ENCODE assay signal across 8 cellular contexts in the genomic region with DNA sequence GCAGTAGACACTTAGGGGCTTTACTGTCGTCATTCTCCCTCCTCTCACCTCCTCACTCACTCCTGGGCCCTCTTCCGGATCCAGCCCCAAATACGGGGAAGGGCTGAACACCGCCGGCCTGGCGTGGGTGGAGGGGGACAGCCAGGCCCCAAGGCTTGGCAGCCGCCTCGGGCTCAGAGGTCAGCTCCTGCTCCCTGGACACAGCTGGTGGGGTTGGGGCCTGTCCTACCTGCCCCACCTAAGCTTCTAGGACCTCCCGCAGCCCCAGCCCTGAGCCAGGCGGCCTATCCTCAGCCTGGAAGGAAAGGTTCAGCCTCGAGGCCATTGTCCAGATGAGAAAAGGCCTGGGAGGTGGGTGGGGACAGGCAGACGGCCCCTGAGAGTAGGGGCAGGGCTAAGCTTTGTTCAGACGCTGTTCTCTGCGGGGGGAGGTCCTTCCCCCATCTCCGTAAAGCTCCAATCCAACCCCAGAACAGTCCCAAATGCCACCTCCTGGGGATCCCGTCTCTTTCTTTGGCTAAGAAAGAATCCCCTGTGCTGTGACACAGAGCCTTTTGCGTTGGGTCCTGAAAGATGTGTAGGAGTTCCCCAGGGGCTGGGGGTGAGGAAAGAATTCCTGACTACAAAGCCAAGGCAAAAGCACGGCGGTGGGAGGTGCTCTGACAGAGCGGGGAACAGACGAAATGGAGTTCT. TPM values are rescaled to one million over a fixed set of nuclear protein-coding genes. Genes with fewer than 3 reads are reported as not detected.
DNase-seq lines count a peak whose midpoint lies in the region; ATAC-seq and TF ChIP-seq lines count a peak whose summit lies in the region.

No MANE protein-coding gene starts in this region.

- H3K9me3 ChIP-seq in MM.1S (replicated peaks; ENCODE audit: insufficient read depth, low read length) (no peaks in the 10 kb centered on the region), colonic mucosa (no peaks in the 10 kb centered on the region)

- POLR2A ChIA-PET in AG04449 (lab: Yijun Ruan, JAX) = no interaction called here

- intact Hi-C loops in colonic mucosa (cut with DNase I) = no loop called here

- H4K20me1 ChIP-seq in MM.1S (ENCODE audit: insufficient read depth, low read length) = no peaks in the 10 kb centered on the region

- H3K4me1 ChIP-seq in MM.1S (ENCODE audit: low read length) (no peaks in the 10 kb centered on the region), colonic mucosa (peaks cover 3% of the 10 kb centered on the region)

- H3K27ac ChIP-seq in MM.1S (ENCODE audit: low read length) = no peak overlapping the region
- H3K27ac ChIP-seq in colonic mucosa = no peak overlapping the region

- H2AFZ ChIP-seq in MM.1S (ENCODE audit: low read length) = peak overlapping the region; percentile 82

- TF ChIP-seq CTCF in AG04449 (IDR thresholded peaks at IDR 0.05; ENCODE audit: insufficient read depth, low read length, missing control alignments) (no peak), MM.1S (IDR thresholded peaks at IDR 0.05; ENCODE audit: low read length) (no peak), colonic mucosa (IDR thresholded peaks at IDR 0.05) (no peak), mesothelial cell of epicardium (IDR thresholded peaks at IDR 0.05; ENCODE audit: unreplicated experiment) (no peak)

- H3K4me3 ChIP-seq in AG04449 (ENCODE audit: low read depth, low read length) = peak overlapping the region; percentile 52
- peak overlapping the region; percentile 53; the same call in 1 of the 2 replicates for H3K4me3 ChIP-seq in MM.1S (ENCODE audit: low read length)
- H3K4me3 ChIP-seq in colonic mucosa = no peak overlapping the region

- ATAC-seq in GM19463 (IDR thresholded peaks at IDR 0.05; ENCODE audit: unreplicated experiment) (no peak), HG03378 (IDR thresholded peaks at IDR 0.05; ENCODE audit: unreplicated experiment) (no peak)

- DNase-seq in AG04449 (ENCODE audit: low read depth, low spot score) = no peak
- DNase-seq in MM.1S = no peak
- no peak for DNase-seq in colonic mucosa
- no peak for DNase-seq in mesothelial cell of epicardium (ENCODE audit: low spot score in 2 of 2, unreplicated experiment in 2 of 2)
- no peak for DNase-seq in NCI-H1417 treated with DMSO at 0.1 percent for 48 hours (lab: John Stamatoyannopoulos, UW)
- no peak for DNase-seq in occipital lobe (lab: John Stamatoyannopoulos, UW)

- no peaks in the 10 kb centered on the region for H3K9me3 Mint-ChIP-seq in mesothelial cell of epicardium

- H3K79me2 ChIP-seq in MM.1S (ENCODE audit: low read length) = 0 out of 2 replicates have a peak, but pooled peaks cover 4% of the 10 kb centered on the region

- peaks cover 23% of the 10 kb centered on the region for H3K4me1 Mint-ChIP-seq in mesothelial cell of epicardium

- H3K27ac Mint-ChIP-seq in mesothelial cell of epicardium = peak overlapping the region; percentile 97

- no peaks in the 10 kb centered on the region for H3K36me3 ChIP-seq in MM.1S (replicated peaks; ENCODE audit: insufficient read depth, low read length)
- H3K36me3 ChIP-seq in colonic mucosa = no peaks in the 10 kb centered on the region

- H3K27me3 Mint-ChIP-seq in mesothelial cell of epicardium (ENCODE audit: low read depth) = no peaks in the 10 kb centered on the region

- no peaks in the 10 kb centered on the region for H3K27me3 ChIP-seq in MM.1S (replicated peaks; ENCODE audit: insufficient read depth, low read length)
- no peaks in the 10 kb centered on the region for H3K27me3 ChIP-seq in colonic mucosa

- H3F3A ChIP-seq in MM.1S (ENCODE audit: insufficient read depth, low read length) = no peaks in the 10 kb centered on the region

- peak overlapping the region; percentile 93 for H3K4me2 ChIP-seq in MM.1S (ENCODE audit: low read depth, low read length)

- peak overlapping the region; percentile 78 for H3K4me3 Mint-ChIP-seq in mesothelial cell of epicardium

- H3K9ac ChIP-seq in MM.1S (ENCODE audit: low read length) (no peak overlapping the region), colonic mucosa (ENCODE audit: low read depth in 2 of 2, low read length in 2 of 2) (peak overlapping the region; percentile 40 to 51)

- CTCF ChIA-PET in AG04449 (lab: Yijun Ruan, JAX) = interaction anchor here (1.0 to 1.2 kb wide), 3 partner anchors 9 to 40 kb away, joined by 3 to 5 read pairs (median 4); no protein-coding TSS in a partner anchor

- H3K36me3 Mint-ChIP-seq in mesothelial cell of epicardium = no peaks in the 10 kb centered on the region

- H3K9me2 ChIP-seq in MM.1S (replicated peaks; ENCODE audit: insufficient read depth, low read length) = no peaks in the 10 kb centered on the region

RNA-seq across cellular contexts. Expression of a gene that starts 0.9 kb away (rescaled TPM):
- total RNA-seq in colonic mucosa = 10 to 100 TPM in 1 of 2 donors, 1 to 10 TPM in 1; 7.8 to 13.1 TPM
- total RNA-seq in mesothelial cell of epicardium = 70.8 to 72.5 TPM (median 72.1 TPM) in 3 replicates
- 34.0 TPM for total RNA-seq in occipital lobe

RNA-seq across cellular contexts. Expression of a gene that starts 34.0 kb away (rescaled TPM):
- total RNA-seq in colonic mucosa (100 to 1,000 TPM; 263 to 293 TPM), mesothelial cell of epicardium (190 to 202 TPM (median 199 TPM) in 3 replicates), occipital lobe (49.6 TPM)

RNA-seq across cellular contexts. Expression of a gene that starts 35.9 kb away (rescaled TPM):
- total RNA-seq in colonic mucosa = 10 to 100 TPM; 13.2 to 15.3 TPM
- total RNA-seq in mesothelial cell of epicardium = 22.5 to 25.2 TPM (median 23.8 TPM) in 3 replicates
- 29.2 TPM for total RNA-seq in occipital lobe

RNA-seq across cellular contexts. Expression of a gene that starts 40.9 kb away (rescaled TPM):
- total RNA-seq in colonic mucosa (100 to 1,000 TPM in 1 of 2 donors, 10 to 100 TPM in 1; 94.8 to 130 TPM), mesothelial cell of epicardium (68.6 to 72.3 TPM (median 71.0 TPM) in 3 replicates), occipital lobe (79.7 TPM)
